In the genomic region with DNA sequence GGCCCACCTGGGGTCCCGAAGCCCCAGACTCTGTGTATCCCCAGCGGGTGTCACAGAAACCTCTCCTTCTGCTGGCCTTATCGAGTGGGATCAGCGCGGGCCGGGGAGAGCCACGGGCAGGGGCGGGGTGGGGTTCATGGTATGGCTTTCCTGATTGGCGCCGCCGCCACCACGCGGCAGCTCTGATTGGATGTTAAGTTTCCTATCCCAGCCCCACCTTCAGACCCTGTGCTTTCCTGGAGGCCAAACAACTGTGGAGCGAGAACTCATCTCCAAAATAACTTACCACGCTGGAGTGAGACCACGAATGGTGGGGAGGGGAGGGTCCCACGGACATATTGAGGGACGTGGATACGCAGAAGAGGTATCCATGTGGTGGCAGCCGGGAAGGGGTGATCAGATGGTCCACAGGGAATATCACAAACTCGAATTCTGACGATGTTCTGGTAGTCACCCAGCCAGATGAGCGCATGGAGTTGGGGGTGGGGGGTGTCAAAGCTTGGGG, we compare ENCODE assay signal across 1 cellular context.
TF ChIP-seq lines count a peak whose summit lies in the region.

No MANE protein-coding gene starts in this region.

TF ChIP-seq in A549, 52 proteins besides CTCF, POLR2A, EP300 and RAD21 (continued from another document):
- TF ChIP-seq RFX5 (IDR thresholded peaks at IDR 0.05) (no peak), RCOR1 (IDR thresholded peaks at IDR 0.05; ENCODE audit: low read depth, low read length) (no peak), MYC (IDR thresholded peaks at IDR 0.05; ENCODE audit: borderline replicate concordance, low read length) (no peak), CHD4 (IDR thresholded peaks at IDR 0.05; ENCODE audit: borderline replicate concordance) (no peak), CBX2 (IDR thresholded peaks at IDR 0.05; ENCODE audit: borderline replicate concordance, low read depth) (no peak), MAZ (IDR thresholded peaks at IDR 0.05; ENCODE audit: borderline replicate concordance, low read depth, low read length) (no peak), ZSCAN20 (CRISPR knock-in tag; IDR thresholded peaks at IDR 0.05) (no peak), FOSL2 (IDR thresholded peaks at IDR 0.05) (no peak), FOSL2 (CRISPR knock-in tag; IDR thresholded peaks at IDR 0.05) (no peak)
TF ChIP-seq in A549: peak in this region for 0.
